24 cellular contexts compared by ENCODE assay signal in the genomic region with DNA sequence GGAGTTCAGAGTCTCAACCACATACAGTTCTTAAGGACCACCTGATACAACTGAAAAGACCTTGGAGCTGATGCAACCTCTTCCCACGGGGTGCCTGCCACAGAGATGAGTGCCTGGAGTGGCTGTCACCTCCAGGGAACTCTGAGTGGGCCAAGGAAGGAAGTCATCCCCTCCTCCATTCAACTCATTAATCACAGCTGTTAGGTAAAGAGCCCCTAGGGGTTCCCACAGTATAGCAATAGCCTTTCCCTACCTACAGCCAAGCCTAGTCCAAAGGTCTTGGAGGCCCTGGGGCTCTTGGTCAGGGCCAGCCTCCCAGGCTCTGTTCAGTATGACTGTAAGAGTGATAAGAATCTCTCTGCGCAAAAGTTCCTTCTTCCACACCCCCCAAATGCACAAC.
DNase-seq lines count a peak whose midpoint lies in the region; ATAC-seq and TF ChIP-seq lines count a peak whose summit lies in the region.
"Had no signal": no experiment of that assay in that cellular context is flagged by ENCODE, and none has a peak within 500 bp of the region (broad histone marks: within the 10 kb centered on the region; RNA-seq: fewer than 3 reads in every experiment).

No MANE protein-coding gene starts in this region.

- intact Hi-C loops in left colon (cut with DNase I, micrococcal nuclease) (loop anchor here in 1 of 2 donors (5.0 kb wide), 1 partner anchor 286 kb away; no protein-coding TSS in a partner anchor), lower lobe of right lung (cut with DNase I) (no loop called here)
- intact Hi-C loops in activated CD8-positive, alpha-beta T cell treated with anti-CD3 and anti-CD28 coated beads for 36 hours (cut with micrococcal nuclease): no loop called here

- no peak overlapping the region for H3K27ac ChIP-seq in DND-41 (ENCODE audit: low read length)
- no peak overlapping the region for H3K27ac ChIP-seq in lower lobe of right lung
- H3K27ac ChIP-seq: heart right ventricle, tibial artery had no signal

- peak; percentile 54 for DNase-seq in DND-41
- peak; percentile 85 for DNase-seq in HuH-7 (ENCODE audit: low spot score)
- peak; percentile 21 for DNase-seq in SK-MEL-5 (ENCODE audit: low read depth, low spot score)
- DNase-seq in left colon: peak in 1 of 2 donors; percentile 41
- no peak for DNase-seq in activated CD8-positive, alpha-beta T cell treated with anti-CD3 and anti-CD28 coated beads for 36 hours
- DNase-seq in lower lobe of right lung: no peak
- no peak for DNase-seq in SW 1271 (lab: John Stamatoyannopoulos, UW)
- DNase-seq: activated CD8-positive, alpha-beta memory T cell treated with anti-CD3 and anti-CD28 coated beads for 24 hours; COR-L47; GF-D8; heart right ventricle; HFFc6; KG1; NCI-H1092; NCI-H2107; NCI-H748 treated with DMSO at 0.1 percent for 48 hours; SK-N-SH; stimulated activated naive CD4-positive, alpha-beta T cell treated with Interleukin-2 at 50 U/mL for 16 hours; T-helper 9 cell; tibial artery had no signal

- peaks cover 34% of the 10 kb centered on the region for H3K27me3 ChIP-seq in DND-41 (ENCODE audit: insufficient read depth, low read length, poor library complexity)
- peaks cover 13% of the 10 kb centered on the region for H3K27me3 ChIP-seq in lower lobe of right lung (ENCODE audit: low read depth)

- H3K9ac ChIP-seq in DND-41 (ENCODE audit: low read depth, low read length): no peak overlapping the region
- H3K9ac ChIP-seq: SK-N-SH had no signal

- no peaks in the 10 kb centered on the region for H3K79me2 ChIP-seq in DND-41 (ENCODE audit: insufficient read depth, low read length)

- CTCF ChIA-PET in activated CD8-positive, alpha-beta T cell treated with anti-CD3 and anti-CD28 coated beads for 36 hours (lab: Charles Lee): interaction anchor here (1.0 to 6.2 kb wide), 4 partner anchors 9 to 203 kb away, joined by 3 to 88 read pairs (median 4); a partner anchor contains a TSS

- H3K4me3 ChIP-seq in DND-41 (ENCODE audit: low read depth in 1 of 2, low read length in 2 of 2) (no peak overlapping the region), lower lobe of right lung (no peak overlapping the region)
- H3K4me3 ChIP-seq: heart right ventricle, tibial artery had no signal

- H3K9me3 ChIP-seq in DND-41 (ENCODE audit: insufficient read depth, low read length, severe bottlenecking) (no peaks in the 10 kb centered on the region), lower lobe of right lung (no peaks in the 10 kb centered on the region)
- H3K9me3 ChIP-seq: heart right ventricle, SK-N-SH, tibial artery had no signal

- H2AFZ ChIP-seq in DND-41 (ENCODE audit: low read depth, low read length): no peak overlapping the region

- H3K4me2 ChIP-seq in DND-41 (ENCODE audit: insufficient read depth, low read length): no peak overlapping the region
- H3K4me2 ChIP-seq: SK-N-SH had no signal

- H3K27me3 Mint-ChIP-seq in activated CD8-positive, alpha-beta T cell treated with anti-CD3 and anti-CD28 coated beads for 36 hours: peaks cover 14% of the 10 kb centered on the region

- in situ Hi-C loops in SK-MEL-5 (cut with HindIII; ENCODE audit: low pct_unique_long_range_greater_than_20kb, low sequenced_read_pairs): no loop called here

- TF ChIP-seq CTCF in DND-41 (IDR thresholded peaks at IDR 0.05; ENCODE audit: borderline replicate concordance, extremely low read depth, low read length, poor library complexity, severe bottlenecking) (peak; percentile 18), lower lobe of right lung (IDR thresholded peaks at IDR 0.05) (no peak)
- no peak for TF ChIP-seq CTCF in activated CD8-positive, alpha-beta T cell treated with anti-CD3 and anti-CD28 coated beads for 36 hours (IDR thresholded peaks at IDR 0.05)

- H4K20me1 ChIP-seq in DND-41 (ENCODE audit: insufficient read depth, low read length): no peaks in the 10 kb centered on the region

- POLR2A ChIA-PET in activated CD8-positive, alpha-beta T cell treated with anti-CD3 and anti-CD28 coated beads for 36 hours (lab: Charles Lee): interaction anchor here (1.0 to 3.6 kb wide), 2 partner anchors 107 to 115 kb away, joined by 4 to 16 read pairs; no protein-coding TSS in a partner anchor

- H3K27ac Mint-ChIP-seq in activated CD8-positive, alpha-beta T cell treated with anti-CD3 and anti-CD28 coated beads for 36 hours: no peak overlapping the region
- H3K27ac Mint-ChIP-seq: activated naive CD4-positive, alpha-beta T cell treated with anti-CD3 and anti-CD28 coated beads, Interleukin-2, amount 50 U/mL, for 72 hours; HFFc6; natural killer cell treated with Interleukin-12 subunit alpha and Interleukin-12 subunit beta and Interleukin-15 and Interleukin-18, amount 100 ng/mL, for 72 hours had no signal

- peaks cover 6% of the 10 kb centered on the region for H3K4me1 Mint-ChIP-seq in activated CD8-positive, alpha-beta T cell treated with anti-CD3 and anti-CD28 coated beads for 36 hours (ENCODE audit: low read depth)

- H3K36me3 ChIP-seq in DND-41 (ENCODE audit: insufficient read depth, low read length): no peaks in the 10 kb centered on the region
- H3K36me3 ChIP-seq in lower lobe of right lung: no peaks in the 10 kb centered on the region
- H3K36me3 ChIP-seq: heart right ventricle, tibial artery had no signal

- H3K4me3 Mint-ChIP-seq in activated CD8-positive, alpha-beta T cell treated with anti-CD3 and anti-CD28 coated beads for 36 hours: no peak overlapping the region
- H3K4me3 Mint-ChIP-seq: HFFc6; natural killer cell treated with Interleukin-12 subunit alpha and Interleukin-12 subunit beta and Interleukin-15 and Interleukin-18, amount 100 ng/mL, for 72 hours had no signal

- H3K9me3 Mint-ChIP-seq in activated CD8-positive, alpha-beta T cell treated with anti-CD3 and anti-CD28 coated beads for 36 hours: no peaks in the 10 kb centered on the region
- H3K9me3 Mint-ChIP-seq: activated naive CD4-positive, alpha-beta T cell treated with anti-CD3 and anti-CD28 coated beads, Interleukin-2, amount 50 U/mL, for 72 hours; HFFc6; natural killer cell treated with Interleukin-12 subunit alpha and Interleukin-12 subunit beta and Interleukin-15 and Interleukin-18, amount 100 ng/mL, for 72 hours had no signal

- H3K36me3 Mint-ChIP-seq in activated CD8-positive, alpha-beta T cell treated with anti-CD3 and anti-CD28 coated beads for 36 hours (ENCODE audit: low read depth): no peaks in the 10 kb centered on the region
- H3K36me3 Mint-ChIP-seq: activated naive CD4-positive, alpha-beta T cell treated with anti-CD3 and anti-CD28 coated beads, Interleukin-2, amount 50 U/mL, for 72 hours; natural killer cell treated with Interleukin-12 subunit alpha and Interleukin-12 subunit beta and Interleukin-15 and Interleukin-18, amount 100 ng/mL, for 72 hours had no signal

- peak; percentile 43 for ATAC-seq in DND-41 (ENCODE audit: insufficient read depth, low read depth)
- peak; percentile 97 for ATAC-seq in left colon
- no peak for ATAC-seq in activated CD8-positive, alpha-beta T cell treated with anti-CD3 and anti-CD28 coated beads for 36 hours
- ATAC-seq in lower lobe of right lung: no peak
- no peak for ATAC-seq in GM21619 (IDR thresholded peaks at IDR 0.05; ENCODE audit: unreplicated experiment)
- ATAC-seq: activated CD4-positive, CD25-positive, alpha-beta regulatory T cell treated with anti-CD3 and anti-CD28 coated beads, Interleukin-2, amount 50 U/mL, for 24 hours; activated naive CD4-positive, alpha-beta T cell treated with anti-CD3 and anti-CD28 coated beads, Interleukin-2, amount 50 U/mL, for 72 hours; heart right ventricle had no signal

- H3K4me1 ChIP-seq in DND-41 (ENCODE audit: insufficient read depth, low read length) (peaks cover 25% of the 10 kb centered on the region), lower lobe of right lung (peaks cover 10% of the 10 kb centered on the region)
- H3K4me1 ChIP-seq: tibial artery had no signal

Comparison
In these comparisons a context has a peak if more than half of its experiments do, and no peak if none do; other contexts are left out.
1. ATAC-seq: peak in DND-41 (single experiment) and left colon (single experiment); none in activated CD8-positive, alpha-beta T cell treated with anti-CD3 and anti-CD28 coated beads for 36 hours (single experiment), lower lobe of right lung (0 of 2) and GM21619 (single experiment).
2. DNase-seq: peak in DND-41 (single experiment), HuH-7 (single experiment) and SK-MEL-5 (single experiment); none in activated CD8-positive, alpha-beta T cell treated with anti-CD3 and anti-CD28 coated beads for 36 hours (single experiment), lower lobe of right lung (single experiment) and SW 1271 (0 of 2).